In the genomic region with DNA sequence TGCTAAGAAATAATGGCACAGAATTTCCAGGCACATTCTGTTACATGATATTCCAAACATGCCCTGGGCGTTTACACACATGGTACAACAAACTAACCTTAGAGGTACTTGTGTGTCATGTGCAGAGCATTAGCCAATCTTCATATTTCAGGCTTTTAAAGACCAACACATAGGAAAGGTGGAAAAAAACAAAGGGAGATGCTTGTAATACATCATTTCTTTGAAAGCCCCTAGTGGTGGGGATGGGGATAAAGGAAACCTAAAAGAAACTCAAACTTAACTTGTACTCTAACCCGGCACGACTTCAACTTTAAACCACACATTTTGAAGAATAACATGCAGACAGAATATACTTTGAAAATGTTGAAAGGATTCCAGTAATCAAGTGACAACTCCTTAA, we compare ENCODE assay signal across 10 cellular contexts.
DNase-seq lines count a peak whose midpoint lies in the region; ATAC-seq and TF ChIP-seq lines count a peak whose summit lies in the region.
"Had no signal": no experiment of that assay in that cellular context is flagged by ENCODE, and none has a peak within 500 bp of the region (broad histone marks: within the 10 kb centered on the region; RNA-seq: fewer than 3 reads in every experiment).

No MANE protein-coding gene starts in this region.

- H3K27ac Mint-ChIP-seq in neural progenitor cell = no peak overlapping the region
- H3K27ac Mint-ChIP-seq: activated naive CD8-positive, alpha-beta T cell had no signal

- no peaks in the 10 kb centered on the region for H3K27me3 Mint-ChIP-seq in neural progenitor cell (ENCODE audit: insufficient read depth, low read depth)
- H3K27me3 Mint-ChIP-seq: activated naive CD8-positive, alpha-beta T cell had no signal

- H4K20me1 ChIP-seq in neural progenitor cell (ENCODE audit: low read depth) = no peaks in the 10 kb centered on the region

- no peaks in the 10 kb centered on the region for H3K9me3 ChIP-seq in neural progenitor cell (ENCODE audit: low read depth)

- H3K27ac ChIP-seq in neural progenitor cell (no peak overlapping the region), dorsolateral prefrontal cortex (no peak overlapping the region)

- H3K4me2 ChIP-seq in neural progenitor cell = no peak overlapping the region

- H3K79me2 ChIP-seq in neural progenitor cell (ENCODE audit: low read depth) = no peaks in the 10 kb centered on the region

- no peaks in the 10 kb centered on the region for H3K4me1 Mint-ChIP-seq in neural progenitor cell

- ATAC-seq in GM19395 (IDR thresholded peaks at IDR 0.05; ENCODE audit: unreplicated experiment) = no peak
- ATAC-seq: left ventricle myocardium superior had no signal

- no peak overlapping the region for H3K4me3 ChIP-seq in cardiac fibroblast (replicated peaks in 1 of 2; ENCODE audit: low read depth in 2 of 2, low read length in 2 of 2)
- H3K4me3 ChIP-seq in neural progenitor cell = no peak overlapping the region
- H3K4me3 ChIP-seq in dorsolateral prefrontal cortex = no peak overlapping the region

- no peaks in the 10 kb centered on the region for H3K36me3 ChIP-seq in neural progenitor cell

- intact Hi-C loops in dorsolateral prefrontal cortex (cut with DNase I) = no loop called here

- no peak overlapping the region for H2AFZ ChIP-seq in neural progenitor cell (replicated peaks)

- H3K27me3 ChIP-seq in neural progenitor cell (no peaks in the 10 kb centered on the region), dorsolateral prefrontal cortex (no peaks in the 10 kb centered on the region)

- no peaks in the 10 kb centered on the region for H3K36me3 Mint-ChIP-seq in neural progenitor cell
- H3K36me3 Mint-ChIP-seq: activated naive CD8-positive, alpha-beta T cell had no signal

- no peak overlapping the region for H3K4me3 Mint-ChIP-seq in neural progenitor cell
- H3K4me3 Mint-ChIP-seq: activated naive CD8-positive, alpha-beta T cell had no signal

- peaks cover 4% of the 10 kb centered on the region for H3K9me3 Mint-ChIP-seq in neural progenitor cell

- TF ChIP-seq CTCF in cardiac fibroblast (IDR thresholded peaks at IDR 0.05; ENCODE audit: low read depth, low read length) (peak; percentile 17), neural progenitor cell (IDR thresholded peaks at IDR 0.05) (peak; percentile 67), dorsolateral prefrontal cortex (IDR thresholded peaks at IDR 0.05 in 54 of 56, conservative IDR thresholded peaks at IDR 0.05 in 2 of 56; ENCODE audit: low read depth in 1 of 56, partially characterized antibody in 56 of 56) (peak in 17 of 56 donors; percentile 9 to 39 (median 23))

- no peaks in the 10 kb centered on the region for H3K4me1 ChIP-seq in neural progenitor cell

- no peaks in the 10 kb centered on the region for H3F3A ChIP-seq in neural progenitor cell (ENCODE audit: low read depth)

- no peak overlapping the region for H3K9ac ChIP-seq in neural progenitor cell

- peak; percentile 1 for DNase-seq in H4 (ENCODE audit: low spot score)
- peak; percentile 58 for DNase-seq in NCI-H69 (lab: John Stamatoyannopoulos, UW)
- DNase-seq in cardiac fibroblast (ENCODE audit: low read depth in 2 of 2) = no peak
- peak; percentile 18 for DNase-seq in neural progenitor cell (ENCODE audit: low spot score)
- DNase-seq in dorsolateral prefrontal cortex = no peak
- DNase-seq in GF-D8 (lab: John Stamatoyannopoulos, UW) = no peak
- DNase-seq: left ventricle myocardium superior, retina had no signal

Comparison
In these comparisons a context has a peak if more than half of its experiments do, and no peak if none do; other contexts are left out.
1. DNase-seq: peak in H4 (single experiment), NCI-H69 (single experiment) and neural progenitor cell (single experiment); none in cardiac fibroblast (0 of 2), dorsolateral prefrontal cortex (0 of 10) and GF-D8 (single experiment).